ENCODE assay signal across 9 cellular contexts in the genomic region with DNA sequence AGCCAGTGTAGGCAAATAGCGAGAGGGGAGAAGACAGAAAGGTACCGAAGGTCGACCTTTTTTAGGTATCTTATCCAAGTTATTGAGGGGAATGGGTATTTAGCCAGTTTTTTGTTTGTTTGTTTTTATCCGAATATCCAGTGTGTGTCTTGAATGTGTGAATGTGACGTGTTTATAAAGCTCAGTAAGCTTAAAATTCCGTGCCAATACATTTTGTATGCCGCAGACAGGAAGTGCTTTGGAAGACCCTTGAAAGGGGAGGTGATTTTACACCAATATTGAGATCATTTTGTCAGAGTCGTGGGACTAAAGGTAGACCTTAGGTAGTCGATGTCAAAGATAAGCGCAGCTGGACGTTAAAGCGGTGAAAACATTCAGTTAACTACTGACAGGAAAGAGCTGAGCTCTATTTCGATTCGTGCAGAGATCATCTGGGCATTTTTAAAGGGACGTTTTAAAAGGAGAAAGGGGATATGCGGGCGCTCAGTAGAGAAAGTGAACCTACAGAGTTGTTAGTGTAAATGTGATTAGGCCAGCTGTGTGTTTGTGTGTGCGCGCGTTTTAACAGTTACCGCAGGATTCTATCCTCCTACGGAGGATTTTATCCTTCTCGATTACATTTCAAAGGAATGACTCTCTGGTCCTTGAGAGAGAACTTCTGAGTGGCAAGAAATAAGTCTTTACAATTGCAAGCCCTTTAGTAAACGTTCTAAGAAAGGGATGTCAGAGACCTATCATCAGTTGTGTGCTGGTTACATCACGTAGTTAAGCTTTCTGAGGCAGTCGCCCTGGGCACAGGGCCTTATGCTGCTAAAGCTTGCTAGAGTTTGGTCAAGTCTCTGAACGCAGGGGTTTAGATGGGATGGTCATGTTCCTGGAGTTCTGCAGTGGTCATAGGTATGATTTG. TPM values are rescaled to one million over a fixed set of nuclear protein-coding genes. Genes with fewer than 3 reads are reported as not detected.
DNase-seq lines count a peak whose midpoint lies in the region; ATAC-seq and TF ChIP-seq lines count a peak whose summit lies in the region.
"Had no signal": no experiment of that assay in that cellular context is flagged by ENCODE, and none has a peak within 500 bp of the region (broad histone marks: within the 10 kb centered on the region; RNA-seq: fewer than 3 reads in every experiment).

No MANE protein-coding gene starts in this region.

- ATAC-seq in GM18498 (IDR thresholded peaks at IDR 0.05; ENCODE audit: unreplicated experiment) = no peak

- H3K4me1 ChIP-seq in adipocyte (ENCODE audit: control insufficient read depth, insufficient read depth, low read length) (peaks cover 50% of the 10 kb centered on the region), stomach (peaks cover 17 to 64% (median 42%) of the 10 kb centered on the region in 4 donors)

- H3K36me3 Mint-ChIP-seq in activated CD4-positive, alpha-beta T cell treated with anti-CD3 and anti-CD28 coated beads, Interleukin-2, amount 10 ng/mL, durations not matched to agents 24 days and 14 days (ENCODE audit: low read depth) = peaks cover 10% of the 10 kb centered on the region

- peaks cover 18% of the 10 kb centered on the region for H3K4me1 Mint-ChIP-seq in activated CD4-positive, alpha-beta T cell treated with anti-CD3 and anti-CD28 coated beads, Interleukin-2, amount 10 ng/mL, durations not matched to agents 24 days and 14 days

- H3K36me3 ChIP-seq in MG63 (peaks cover 5% of the 10 kb centered on the region; the same call in 1 of the 2 replicates), adipocyte (ENCODE audit: control insufficient read depth, insufficient read depth, low read length, severe bottlenecking) (no peaks in the 10 kb centered on the region), stomach (no peaks in the 10 kb centered on the region)

- H3K27ac ChIP-seq in stomach = peak overlapping the region; percentile 68 to 91 (median 85)

- H3K9me3 ChIP-seq in MG63 (no peaks in the 10 kb centered on the region), adipocyte (ENCODE audit: control insufficient read depth, low read length) (no peaks in the 10 kb centered on the region), stomach (no peaks in the 10 kb centered on the region)

- H3K4me3 Mint-ChIP-seq in activated CD4-positive, alpha-beta T cell treated with anti-CD3 and anti-CD28 coated beads, Interleukin-2, amount 10 ng/mL, durations not matched to agents 24 days and 14 days = no peak overlapping the region
- H3K4me3 Mint-ChIP-seq: activated naive CD8-positive, alpha-beta T cell treated with anti-CD3 and anti-CD28 coated beads, Interleukin-2, amount 10 ng/mL, durations not matched to agents 7 days and 5 days had no signal

- TF ChIP-seq POLR2A in stomach (IDR thresholded peaks at IDR 0.05) = no peak

- H3K9me3 Mint-ChIP-seq in activated CD4-positive, alpha-beta T cell treated with anti-CD3 and anti-CD28 coated beads, Interleukin-2, amount 10 ng/mL, durations not matched to agents 24 days and 14 days = peaks cover 4% of the 10 kb centered on the region
- H3K9me3 Mint-ChIP-seq: activated naive CD8-positive, alpha-beta T cell treated with anti-CD3 and anti-CD28 coated beads, Interleukin-2, amount 10 ng/mL, durations not matched to agents 7 days and 5 days had no signal

- H3K9ac ChIP-seq in adipocyte (ENCODE audit: low read length) = peak overlapping the region; percentile 97

- DNase-seq in activated CD4-positive, alpha-beta T cell treated with anti-CD3 and anti-CD28 coated beads, Interleukin-2, amount 10 ng/mL, durations not matched to agents 24 days and 14 days = peak; percentile 72
- DNase-seq in activated CD4-positive, alpha-beta T cell treated with anti-CD3 and anti-CD28 coated beads, Interleukin-2, amount 50 U/mL, for 48 hours = no peak
- DNase-seq in MG63 (peak; percentile 9), adipocyte (ENCODE audit: low read depth) (peak; percentile 65), stomach (no peak), ureter (ENCODE audit: low spot score) (no peak)

- H3K27me3 ChIP-seq in MG63 (no peaks in the 10 kb centered on the region), adipocyte (replicated peaks; ENCODE audit: control insufficient read depth, insufficient read depth, low read length) (no peaks in the 10 kb centered on the region), stomach (no peaks in the 10 kb centered on the region)

- 5 to 10% (median 6%) methylated on average over 27 of the region's 27 CpGs for WGBS in stomach, 5 donors

- TF ChIP-seq CTCF in stomach (IDR thresholded peaks at IDR 0.05) = no peak

- H3K27me3 Mint-ChIP-seq in activated CD4-positive, alpha-beta T cell treated with anti-CD3 and anti-CD28 coated beads, Interleukin-2, amount 10 ng/mL, durations not matched to agents 24 days and 14 days = no peaks in the 10 kb centered on the region
- H3K27me3 Mint-ChIP-seq: activated naive CD8-positive, alpha-beta T cell treated with anti-CD3 and anti-CD28 coated beads, Interleukin-2, amount 10 ng/mL, durations not matched to agents 7 days and 5 days had no signal

- no peak overlapping the region for H3K27ac Mint-ChIP-seq in activated CD4-positive, alpha-beta T cell treated with anti-CD3 and anti-CD28 coated beads, Interleukin-2, amount 10 ng/mL, durations not matched to agents 24 days and 14 days
- H3K27ac Mint-ChIP-seq: activated naive CD8-positive, alpha-beta T cell treated with anti-CD3 and anti-CD28 coated beads, Interleukin-2, amount 10 ng/mL, durations not matched to agents 7 days and 5 days had no signal

- TF ChIP-seq EP300 in stomach (IDR thresholded peaks at IDR 0.05) = no peak

- H3K4me3 ChIP-seq in MG63 (peak overlapping the region; percentile 83), adipocyte (ENCODE audit: low read length) (peak overlapping the region; percentile 96), iPS-11a (ENCODE audit: low read depth, low read length) (peak overlapping the region; percentile 96), stomach (peak overlapping the region; percentile 71 to 81 (median 80))

- intact Hi-C loops in activated CD4-positive, alpha-beta T cell treated with anti-CD3 and anti-CD28 coated beads, Interleukin-2, amount 10 ng/mL, durations not matched to agents 24 days and 14 days (cut with micrococcal nuclease) = loop anchor here (1.0 kb wide), 5 partner anchors 53 to 172 kb away; a partner anchor contains a TSS
- intact Hi-C loops in stomach (cut with DNase I; ENCODE audit: low total_unique reads) = no loop called here

RNA-seq across cellular contexts. Expression of a gene that starts 0.6 kb away (rescaled TPM):
- 60.2 and 63.1 TPM in 2 replicates for total RNA-seq in activated CD4-positive, alpha-beta T cell treated with anti-CD3 and anti-CD28 coated beads, Interleukin-2, amount 10 ng/mL, durations not matched to agents 24 days and 14 days
- 18.1 and 21.8 TPM in 2 replicates for total RNA-seq in MG63 (2014; rRNA removed; shearing (Covaris generic); ENCODE audit: low replicate concordance)
- total RNA-seq in stomach (10 to 100 TPM; 11.9 to 71.0 (median 50.8) TPM), ureter (63.1 TPM)
- 10 to 100 TPM; 28.4 to 51.4 (median 50.7) TPM for polyA plus RNA-seq in stomach

Comparison
In these comparisons a context has a peak if more than half of its experiments do, and no peak if none do; other contexts are left out.
1. DNase-seq: peak in activated CD4-positive, alpha-beta T cell treated with anti-CD3 and anti-CD28 coated beads, Interleukin-2, amount 10 ng/mL, durations not matched to agents 24 days and 14 days (single experiment), MG63 (single experiment) and adipocyte (single experiment); none in activated CD4-positive, alpha-beta T cell treated with anti-CD3 and anti-CD28 coated beads, Interleukin-2, amount 50 U/mL, for 48 hours (0 of 2), stomach (single experiment) and ureter (single experiment).
2. Peak in every context shown above with its lines, with median percentiles within 50 percentile points of each other: H3K4me3 ChIP-seq.